ENCODE assay signal across 20 cellular contexts in the genomic region with DNA sequence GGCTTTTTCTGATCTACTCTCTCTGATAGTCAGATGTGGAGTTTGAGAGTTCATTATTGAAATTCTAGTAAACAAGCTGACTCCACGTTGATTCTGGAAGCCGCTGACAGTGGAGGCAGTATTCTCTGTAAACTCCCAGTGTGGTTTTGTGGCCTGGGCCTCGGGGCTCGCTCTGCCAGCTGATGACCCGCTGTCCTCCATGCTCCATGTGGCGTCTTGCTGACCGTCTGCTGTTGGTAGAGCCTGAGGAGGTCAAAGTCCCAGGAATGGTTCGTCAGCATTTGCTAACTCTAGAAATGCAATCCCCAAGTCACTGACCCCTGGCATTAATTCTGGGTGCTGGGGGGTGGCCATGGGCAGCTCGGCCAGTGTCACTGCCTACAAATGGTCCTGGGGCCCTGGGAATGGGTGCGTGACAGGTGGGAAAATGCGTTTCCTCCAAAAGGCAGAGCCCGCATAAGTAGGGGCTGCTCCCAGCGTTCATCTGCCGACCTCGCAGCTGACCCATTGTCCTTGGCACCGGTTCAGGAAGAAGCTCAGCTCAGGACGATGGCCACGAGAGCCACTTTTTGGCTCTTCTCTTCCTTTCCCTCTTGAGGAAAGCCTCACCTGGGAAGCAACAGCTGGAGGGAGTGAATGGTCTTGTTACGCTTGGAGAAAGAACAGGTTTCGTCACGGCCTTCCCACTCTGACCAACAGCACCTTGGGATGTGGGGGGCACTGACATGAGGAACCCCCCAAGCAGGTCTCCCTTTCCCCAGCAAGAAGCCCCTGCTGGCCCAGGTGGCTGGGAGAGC.
"Had no signal": no experiment of that assay in that cellular context is flagged by ENCODE, and none has a peak within 500 bp of the region (broad histone marks: within the 10 kb centered on the region; RNA-seq: fewer than 3 reads in every experiment).

No MANE protein-coding gene starts in this region.

- DNase-seq: activated CD4-positive, alpha-beta T cell treated with anti-CD3 and anti-CD28 coated beads, Interleukin-2, amount 50 U/mL, for 48 hours; activated CD4-positive, CD25-positive, alpha-beta regulatory T cell treated with anti-CD3 and anti-CD28 coated beads, Interleukin-2, amount 50 U/mL, for 72 hours; activated T-cell treated with anti-CD3 and anti-CD28 coated beads, Interleukin-2, amount 50 U/mL, for 4 hours; anterior cingulate cortex; cerebellar nuclear complex; effector memory CD8-positive, alpha-beta T cell; foreskin melanocyte; immature natural killer cell; left cardiac atrium; mammary epithelial cell; mucosa of descending colon; naive thymus-derived CD8-positive, alpha-beta T cell; nucleus accumbens; stimulated activated CD4-positive, alpha-beta T cell treated with anti-CD3 and anti-CD28 coated beads, Interleukin-1b, Interleukin-23, amount 100 ng/mL, for 48 hours; T-cell; T-helper 9 cell had no signal

- H3K27ac Mint-ChIP-seq: activated naive CD8-positive, alpha-beta T cell; dendritic cell treated with granulocyte-macrophage colony-stimulating factor and Interleukin-4, amounts not matched to agents 40 ng/mL and 50 ng/mL, for 4 days; effector memory CD8-positive, alpha-beta T cell; naive thymus-derived CD8-positive, alpha-beta T cell; T-cell had no signal

- H3K4me3 Mint-ChIP-seq: activated naive CD8-positive, alpha-beta T cell; activated T-cell treated with anti-CD3 and anti-CD28 coated beads, Interleukin-2, amount 50 U/mL, for 4 hours; dendritic cell treated with granulocyte-macrophage colony-stimulating factor and Interleukin-4, amounts not matched to agents 40 ng/mL and 50 ng/mL, for 4 days; effector memory CD8-positive, alpha-beta T cell; immature natural killer cell; naive thymus-derived CD8-positive, alpha-beta T cell; T-cell had no signal

- H3K9me3 Mint-ChIP-seq: effector memory CD8-positive, alpha-beta T cell had no signal

- H3K36me3 Mint-ChIP-seq: immature natural killer cell, T-cell had no signal

- H3K4me1 Mint-ChIP-seq: immature natural killer cell; naive thymus-derived CD8-positive, alpha-beta T cell; T-cell had no signal

- ATAC-seq: activated T-cell treated with anti-CD3 and anti-CD28 coated beads, Interleukin-2, amount 50 U/mL, for 4 hours; effector memory CD8-positive, alpha-beta T cell; left cardiac atrium; mucosa of descending colon; naive thymus-derived CD8-positive, alpha-beta T cell; psoas muscle; sciatic nerve; T-cell had no signal
